ENCODE assay signal across 19 cellular contexts in genomic region chr3:195921334-195921771, GRCh38. TPM values are rescaled to one million over a fixed set of nuclear protein-coding genes. Genes with fewer than 3 reads are reported as not detected.
DNase-seq lines count a peak whose midpoint lies in the region; ATAC-seq, FAIRE-seq and TF ChIP-seq lines count a peak whose summit lies in the region.
"Had no signal": no experiment of that assay in that cellular context is flagged by ENCODE, and none has a peak within 500 bp of the region (broad histone marks: within the 10 kb centered on the region; RNA-seq: fewer than 3 reads in every experiment).

No MANE protein-coding gene starts in this region.

- in situ Hi-C loops in GM23248 (cut with MboI) (no loop called here), K562 (cut with MboI) (no loop called here), GM13977 (cut with MboI; ENCODE audit: low pct_unique_long_range_greater_than_20kb, low sequenced_read_pairs, unreplicated experiment) (no loop called here)

- peak; percentile 84 for FAIRE-seq in K562 (lab: Jason Lieb, UNC)
- FAIRE-seq in kidney (lab: Jason Lieb, UNC): no peak
- FAIRE-seq: D721Med, G401.6 had no signal

- TF ChIP-seq CTCF in K562 (IDR thresholded peaks at IDR 0.05 in 2 of 3, conservative IDR thresholded peaks at IDR 0.05 in 1 of 3; ENCODE audit: insufficient read depth in 2 of 3, low read depth in 1 of 3, low read length in 3 of 3) (no peak), GM13977 (IDR thresholded peaks at IDR 0.05; ENCODE audit: extremely low read depth, insufficient read depth, missing control alignments) (no peak), kidney (IDR thresholded peaks at IDR 0.05; ENCODE audit: borderline replicate concordance, extremely low read depth, insufficient read depth) (no peak)

- H3K4me3 ChIP-seq in GM23248 (no peak overlapping the region), K562 (no peak overlapping the region), iPS-20b (ENCODE audit: low read length) (0 out of 2 replicates have a peak overlapping the region, but pooled peaks have one; percentile 31), kidney (ENCODE audit: low read length in 2 of 2) (no peak overlapping the region)
- H3K4me3 ChIP-seq: gastrocnemius medialis, Peyer's patch, right lobe of liver had no signal

- H4K20me1 ChIP-seq in GM23248 (ENCODE audit: insufficient read depth): no peaks in the 10 kb centered on the region
- H4K20me1 ChIP-seq in K562 (replicated peaks; ENCODE audit: control insufficient read depth, insufficient read depth, low read length): no peaks in the 10 kb centered on the region

- DNase-seq in GM23248: peak; percentile 22
- DNase-seq in K562 (ENCODE audit: extremely low read depth in 1 of 4, low spot score in 3 of 4): peak; percentile 26 to 64 (median 38)
- DNase-seq in stimulated activated CD8-positive, alpha-beta memory T cell treated with anti-CD3 and anti-CD28 coated beads, Interleukin-4, amount 100 ng/mL, for 48 hours: peak; percentile 19
- DNase-seq in GM13977 (ENCODE audit: low spot score): no peak
- DNase-seq in globus pallidus (ENCODE audit: low spot score): no peak
- DNase-seq in kidney: no peak
- DNase-seq: activated naive CD8-positive, alpha-beta T cell treated with anti-CD3 and anti-CD28 coated beads for 36 hours; cortex of kidney; NCI-H1694 treated with DMSO at 0.1 percent for 48 hours; NK-92 treated with Interleukin-12 subunit alpha and Interleukin-12 subunit beta, amount 100 ng/mL, for 24 hours; stimulated activated naive CD4-positive, alpha-beta T cell had no signal

- CTCF ChIA-PET in K562 (lab: Yijun Ruan, JAX; ENCODE audit: low intra/inter-chr PET ratio): no interaction called here

- no TSS peak for BruUV-seq in K562 (replicated peaks; lab: Mats Ljungman, UMichigan)

- ATAC-seq in K562: peak; percentile 74
- ATAC-seq: activated CD4-positive, CD25-positive, alpha-beta regulatory T cell treated with anti-CD3 and anti-CD28 coated beads, Interleukin-2, amount 50 U/mL, for 24 hours; gastrocnemius medialis; HCT116; right lobe of liver had no signal

- TF ChIP-seq EP300 in K562 (IDR thresholded peaks at IDR 0.05; ENCODE audit: low read length): no peak

- no peaks in the 10 kb centered on the region for H3F3A ChIP-seq in GM23248 (ENCODE audit: insufficient read depth)

- POLR2A ChIA-PET in K562 (lab: Yijun Ruan, JAX): interaction anchor here (1.2 to 1.3 kb wide), 2 partner anchors 10 to 11 kb away, joined by 3 to 6 read pairs; no protein-coding TSS in a partner anchor

- TF ChIP-seq POLR2A in K562 (conservative IDR thresholded peaks at IDR 0.05): no peak

- H3K9ac ChIP-seq in GM23248 (no peak overlapping the region), K562 (ENCODE audit: insufficient read depth in 1 of 2, low read depth in 2 of 2, low read length in 2 of 2) (peak overlapping the region in 1 of 2 experiments; percentile 6; a peak in 1 of 4 replicates), iPS-20b (ENCODE audit: low read depth, low read length) (no peak overlapping the region; the same call in 1 of the 2 replicates), kidney (ENCODE audit: low read length in 2 of 2) (no peak overlapping the region)

- no peak overlapping the region for H2AFZ ChIP-seq in GM23248
- peak overlapping the region; percentile 83 for H2AFZ ChIP-seq in K562 (ENCODE audit: low read depth, low read length)

- H3K9me3 ChIP-seq in GM23248 (ENCODE audit: low read depth) (no peaks in the 10 kb centered on the region), K562 (replicated peaks; ENCODE audit: control insufficient read depth, insufficient read depth, low read depth, low read length) (no peaks in the 10 kb centered on the region), iPS-20b (ENCODE audit: insufficient read depth, low read depth, low read length) (no peaks in the 10 kb centered on the region), kidney (ENCODE audit: control insufficient read depth in 1 of 2, low read length in 2 of 2) (no peaks in the 10 kb centered on the region)
- H3K9me3 ChIP-seq: gastrocnemius medialis, Peyer's patch, right lobe of liver had no signal

- no peak overlapping the region for H3K4me2 ChIP-seq in GM23248 (ENCODE audit: unreplicated experiment)
- peak overlapping the region; percentile 34 for H3K4me2 ChIP-seq in K562 (ENCODE audit: insufficient read depth, low read length)

- H3K9me1 ChIP-seq in K562 (ENCODE audit: control insufficient read depth, insufficient read depth, low read length): no peaks in the 10 kb centered on the region

- H3K27ac ChIP-seq in GM23248 (no peak overlapping the region), K562 (ENCODE audit: extremely low read depth, low read depth, low read length) (no peak overlapping the region), iPS-20b (ENCODE audit: low read length) (no peak overlapping the region), kidney (ENCODE audit: low read depth in 2 of 2, low read length in 2 of 2) (no peak overlapping the region)
- H3K27ac ChIP-seq: gastrocnemius medialis, Peyer's patch, right lobe of liver had no signal

- no peak for TF ChIP-seq RAD21 in K562 (CRISPR knock-in tag; conservative IDR thresholded peaks at IDR 0.05 in 1 of 2, IDR thresholded peaks at IDR 0.05 in 1 of 2)

- H3K4me1 ChIP-seq in GM23248 (ENCODE audit: insufficient read depth) (no peaks in the 10 kb centered on the region), K562 (replicated peaks in 1 of 2; ENCODE audit: control insufficient read depth in 2 of 2, insufficient read depth in 2 of 2, low read length in 2 of 2) (peaks cover 9 to 11% of the 10 kb centered on the region in 2 experiments; a peak in 4 of 5 replicates), iPS-20b (ENCODE audit: insufficient read depth, low read length) (peaks cover 10% of the 10 kb centered on the region; the same call in 1 of the 2 replicates), kidney (ENCODE audit: control insufficient read depth in 1 of 2, insufficient read depth in 1 of 2, low read depth in 1 of 2, low read length in 2 of 2) (no peaks in the 10 kb centered on the region)
- H3K4me1 ChIP-seq: gastrocnemius medialis, Peyer's patch, right lobe of liver had no signal

- H3K27me3 ChIP-seq in GM23248 (replicated peaks; ENCODE audit: insufficient read depth) (no peaks in the 10 kb centered on the region), K562 (ENCODE audit: control insufficient read depth in 2 of 2, insufficient read depth in 2 of 2, low read length in 2 of 2) (peaks cover 9 to 14% of the 10 kb centered on the region in 2 experiments), iPS-20b (ENCODE audit: insufficient read depth, low read length) (peaks cover 10% of the 10 kb centered on the region; the same call in 1 of the 2 replicates)
- H3K27me3 ChIP-seq: Peyer's patch, right lobe of liver had no signal

- 51 to 55% methylated on average over 13 of the region's 13 CpGs for WGBS in GM23248 (ENCODE audit: low coverage in 1 of 2, low lambda C conversion rate in 2 of 2, missing lambda C conversion rate in 2 of 2), 2 experiments
- WGBS in K562 (ENCODE audit: insufficient coverage, low coverage, missing lambda C conversion rate): 24% methylated on average over 13 of the region's 13 CpGs

- H3K9me2 ChIP-seq in GM23248 (ENCODE audit: insufficient read depth): no peaks in the 10 kb centered on the region

- intact Hi-C loops in K562 (cut with micrococcal nuclease) (no loop called here), kidney (cut with DNase I) (no loop called here)

- H3K36me3 ChIP-seq in GM23248 (ENCODE audit: low read depth) (no peaks in the 10 kb centered on the region), K562 (ENCODE audit: control insufficient read depth, insufficient read depth, low read length) (no peaks in the 10 kb centered on the region), iPS-20b (ENCODE audit: insufficient read depth, low read depth, low read length) (no peaks in the 10 kb centered on the region), kidney (ENCODE audit: control insufficient read depth in 1 of 2, insufficient read depth in 2 of 2, low read length in 2 of 2) (no peaks in the 10 kb centered on the region)
- H3K36me3 ChIP-seq: gastrocnemius medialis, Peyer's patch, right lobe of liver had no signal

- H3K79me2 ChIP-seq in GM23248 (ENCODE audit: insufficient read depth): no peaks in the 10 kb centered on the region
- no peaks in the 10 kb centered on the region for H3K79me2 ChIP-seq in K562 (ENCODE audit: control insufficient read depth, insufficient read depth, low read length)

TF ChIP-seq in K562, 482 proteins besides CTCF, POLR2A, EP300 and RAD21 (continues in another document):
- TF ChIP-seq KAT2B (IDR thresholded peaks at IDR 0.05; ENCODE audit: low read depth, low read length) (no peak), NFYB (IDR thresholded peaks at IDR 0.05; ENCODE audit: extremely low read depth, insufficient read length) (peak; percentile 43), CREB3 (tag; conservative IDR thresholded peaks at IDR 0.05; ENCODE audit: low read depth) (no peak)

RNA-seq across cellular contexts. Expression of gene TNK2, which starts 13.0 kb away (rescaled TPM):
- 8.5 and 12.3 TPM in 2 replicates for total RNA-seq in GM23248 (2014; rRNA removed; shearing (Covaris generic))
- polyA plus RNA-seq in GM23248 (2016; fragmentation: Nextera tagmentation; extraction: Ambion mirVana) (3.2 and 3.4 TPM in 2 replicates), K562 (2011; rRNA removed) (5.3 and 6.4 TPM in 2 replicates), K562 (2014; fragmentation: Illumina TruSeq; extraction: Trizol) (6.5 and 13.2 TPM in 2 replicates), K562 (2014; fragmentation: Nextera tagmentation; extraction: Ambion mirVana) (under 1 TPM; 0.03 to 0.14 TPM), K562 (2014; rRNA removed) (17.6 and 18.8 TPM in 2 replicates), kidney (ENCODE audit: insufficient read depth, low read depth, low replicate concordance) (14.7 TPM)
- total RNA-seq in K562 (2011; cell fraction: chromatin; rRNA removed; ENCODE audit: low replicate concordance): 20.1 and 59.7 TPM in 2 replicates
- 29.2 and 29.7 TPM in 2 replicates for total RNA-seq in K562 (2011; cell fraction: nucleolus; rRNA removed)
- total RNA-seq in K562 (2011; cell fraction: nucleoplasm; rRNA removed): 20.2 and 23.4 TPM in 2 replicates
- total RNA-seq in K562 (2014; rRNA removed) (10.9 and 15.3 TPM in 2 replicates), K562 (2014; rRNA removed; fragmentation: Illumina TruSeq; extraction: Trizol) (2.3 and 2.4 TPM in 2 replicates), K562 (2015; rRNA removed; fragmentation: Illumina TruSeq; extraction: Trizol) (8.2 TPM in 2 replicates), K562 (2021) (22.8 and 33.8 TPM in 2 replicates), kidney (42.5 TPM)
- polyA plus RNA-seq in K562 (2011; cell fraction: cytosol; rRNA removed): 5.6 and 14.8 TPM in 2 replicates
- polyA plus RNA-seq in K562 (2011; cell fraction: nucleus; rRNA removed): 34.5 and 55.3 TPM in 2 replicates
- 13.8 and 19.9 TPM in 2 replicates for polyA plus RNA-seq in K562 (2012)
- 2.9 and 5.0 TPM in 2 replicates for polyA minus RNA-seq in K562 (2011; rRNA and poly(A)+ RNA removed)
- 10.4 and 17.2 TPM in 2 replicates for polyA minus RNA-seq in K562 (2011; cell fraction: cytosol; rRNA and poly(A)+ RNA removed)
- polyA minus RNA-seq in K562 (2011; cell fraction: nucleus; rRNA and poly(A)+ RNA removed): 9.0 and 9.8 TPM in 2 replicates

Comparison
In these comparisons a context has a peak if more than half of its experiments do, and no peak if none do; other contexts are left out.
1. DNase-seq: peak in GM23248 (single experiment), K562 (4 of 4) and stimulated activated CD8-positive, alpha-beta memory T cell treated with anti-CD3 and anti-CD28 coated beads, Interleukin-4, amount 100 ng/mL, for 48 hours (single experiment); none in GM13977 (single experiment), globus pallidus (single experiment) and kidney (single experiment).